In the genomic region with DNA sequence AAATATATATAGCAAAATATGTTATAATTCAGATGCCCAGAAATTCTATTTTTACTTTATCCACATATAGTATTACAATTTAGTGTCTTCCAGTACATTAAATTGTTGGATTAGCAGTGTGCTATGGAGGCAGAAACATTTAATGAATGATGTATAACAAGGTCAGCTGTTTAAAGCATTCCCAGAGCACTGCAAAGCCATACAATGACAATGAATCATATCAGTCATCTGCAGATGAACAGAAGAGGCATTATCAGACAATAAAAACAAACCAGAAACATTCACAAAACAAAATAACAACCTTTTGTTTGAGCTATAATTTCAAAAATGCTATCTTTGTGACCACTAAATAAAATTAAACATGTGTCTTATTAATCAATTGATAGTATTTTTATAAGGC, we compare ENCODE assay signal across 19 cellular contexts.
"Had no signal": no experiment of that assay in that cellular context is flagged by ENCODE, and none has a peak within 500 bp of the region (broad histone marks: within the 10 kb centered on the region; RNA-seq: fewer than 3 reads in every experiment).

No MANE protein-coding gene starts in this region.

- H3K27me3 ChIP-seq: gastroesophageal sphincter, heart right ventricle, pancreas, sigmoid colon had no signal

- H3K36me3 ChIP-seq: gastroesophageal sphincter, heart right ventricle, pancreas, sigmoid colon had no signal

- DNase-seq: activated B cell treated with CpG ODN at 0.5 μM for 24 hours; activated CD4-positive, alpha-beta memory T cell treated with anti-CD3 and anti-CD28 coated beads, Interleukin-2, amount 10 ng/mL, durations not matched to agents 7 days and 5 days; activated CD4-positive, alpha-beta T cell treated with anti-CD3 and anti-CD28 coated beads for 48 hours; activated CD8-positive, alpha-beta memory T cell treated with anti-CD3 and anti-CD28 coated beads, Interleukin-2, amount 10 ng/mL, durations not matched to agents 7 days and 5 days; activated naive CD4-positive, alpha-beta T cell treated with Interleukin-2 at 50 U/mL for 16 hours; activated naive CD8-positive, alpha-beta T cell treated with anti-CD3 and anti-CD28 coated beads, Interleukin-2, amount 10 ng/mL, durations not matched to agents 7 days and 5 days; activated T-cell treated with anti-CD3 and anti-CD28 coated beads, Interleukin-2, amount 50 U/mL, for 24 hours; anterior cingulate cortex; central memory CD4-positive, alpha-beta T cell; erythroblast; heart right ventricle; mesendoderm; natural killer cell; pancreas; sigmoid colon; stimulated activated CD4-positive, alpha-beta T cell treated with anti-CD3 and anti-CD28 coated beads, Interleukin-2, amount 100 ng/mL, for 24 hours; stimulated activated naive CD8-positive, alpha-beta T cell treated with anti-CD3 and anti-CD28 coated beads, Interleukin-15, amount 100 ng/mL, for 72 hours had no signal

- H3K4me1 ChIP-seq: gastroesophageal sphincter, heart right ventricle, pancreas, sigmoid colon had no signal

- ATAC-seq: activated CD8-positive, alpha-beta memory T cell treated with anti-CD3 and anti-CD28 coated beads, Interleukin-2, amount 10 ng/mL, durations not matched to agents 7 days and 5 days; gastroesophageal sphincter; heart right ventricle; natural killer cell; pancreas; stimulated activated naive CD8-positive, alpha-beta T cell treated with anti-CD3 and anti-CD28 coated beads, Interleukin-15, amount 100 ng/mL, for 72 hours had no signal

- H3K9me3 ChIP-seq: gastroesophageal sphincter, heart right ventricle, pancreas, sigmoid colon had no signal

- H3K4me3 ChIP-seq: coronary artery, gastroesophageal sphincter, heart right ventricle, pancreas, sigmoid colon had no signal

- FAIRE-seq: pancreas had no signal

- H3K27ac ChIP-seq: coronary artery, gastroesophageal sphincter, heart right ventricle, pancreas, sigmoid colon had no signal
